ENCODE assay signal across 10 cellular contexts in the genomic region with DNA sequence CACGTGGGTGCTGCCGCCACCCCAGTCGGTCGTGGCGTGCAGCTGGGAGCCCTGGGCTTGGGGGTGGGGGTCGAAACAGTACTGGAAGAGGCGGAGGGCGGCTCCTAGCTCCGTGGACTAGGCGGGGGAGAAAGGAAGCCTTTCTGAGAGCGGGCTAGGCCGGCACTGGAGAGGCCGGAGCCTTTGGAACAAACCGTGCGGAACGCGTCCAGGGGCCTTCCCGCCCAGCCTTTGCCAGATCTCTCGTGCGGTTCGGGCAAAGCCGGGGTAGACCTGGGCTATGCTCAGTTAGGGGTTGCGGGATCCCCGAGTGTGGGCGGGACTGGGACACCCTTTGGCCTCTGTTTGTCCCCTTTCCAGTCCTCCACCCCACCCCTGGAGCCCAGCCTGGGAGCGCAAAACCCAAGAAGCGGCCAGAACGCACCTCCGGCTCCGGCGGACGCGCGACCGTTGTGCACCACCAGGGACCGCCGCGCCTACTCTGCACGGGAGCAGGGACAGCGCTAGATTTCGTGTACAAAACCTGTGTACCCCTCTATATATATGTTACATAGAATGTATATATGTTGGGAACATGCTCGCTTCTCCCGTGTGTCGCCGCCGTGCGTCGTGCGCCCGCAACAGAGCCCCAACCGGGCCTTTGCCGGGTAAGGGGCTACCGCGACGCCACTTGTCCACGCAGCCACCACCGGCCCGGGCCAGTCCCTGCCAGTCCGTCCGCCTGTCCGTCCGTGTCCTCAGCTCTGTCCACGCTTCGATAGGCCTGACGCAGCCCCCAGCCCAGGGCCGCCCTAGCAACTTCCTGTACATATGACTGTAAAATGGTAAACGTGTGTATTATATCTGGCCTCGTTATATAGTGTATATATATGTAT. TPM values are rescaled to one million over a fixed set of nuclear protein-coding genes. Genes with fewer than 3 reads are reported as not detected.
A peak's percentile ranks its signal among the peaks of the same experiment; 100 is the strongest.
DNase-seq lines count a peak whose midpoint lies in the region; ATAC-seq and TF ChIP-seq lines count a peak whose summit lies in the region.
"Had no signal": no experiment of that assay in that cellular context is flagged by ENCODE, and none has a peak within 500 bp of the region (broad histone marks: within the 10 kb centered on the region; RNA-seq: fewer than 3 reads in every experiment).

No MANE protein-coding gene starts in this region.

- RAD21 ChIA-PET in HCT116 (lab: Charles Lee; ENCODE audit: low non-redundant PET in 1 of 2, low total read pairs in 2 of 2, uncharacterized antibody in 2 of 2, unreplicated experiment in 2 of 2) = no interaction called here

- H3K36me3 ChIP-seq in HCT116 (ENCODE audit: control insufficient read depth in 1 of 2, insufficient read depth in 2 of 2, low read length in 2 of 2) = peaks cover 6 to 41% of the 10 kb centered on the region in 2 experiments
- H3K36me3 ChIP-seq in breast epithelium = no peaks in the 10 kb centered on the region
- H3K36me3 ChIP-seq in iPS-15b (ENCODE audit: control insufficient read depth, insufficient read depth, low read length) = peaks cover 28% of the 10 kb centered on the region
- no peaks in the 10 kb centered on the region for H3K36me3 ChIP-seq in smooth muscle cell (ENCODE audit: low read depth)

- CTCF ChIA-PET in HCT116 (lab: Charles Lee) = interaction anchor here (0.7 to 1.2 kb wide), 6 partner anchors 22 to 223 kb away, joined by 3 to 4 read pairs (median 3); no protein-coding TSS in a partner anchor

- H3K79me2 ChIP-seq in HCT116 (ENCODE audit: insufficient read depth, low read length) (peaks cover 13% of the 10 kb centered on the region; the same call in 1 of the 2 replicates), smooth muscle cell (ENCODE audit: low read depth) (no peaks in the 10 kb centered on the region)

- no peak for TF ChIP-seq RAD21 in HCT116 (IDR thresholded peaks at IDR 0.05; ENCODE audit: low read depth)

- no peak overlapping the region for H3K4me2 ChIP-seq in HCT116 (ENCODE audit: low read length)
- H3K4me2 ChIP-seq in smooth muscle cell = peak overlapping the region; percentile 88

- no peak for TF ChIP-seq POLR2A in HCT116 (IDR thresholded peaks at IDR 0.05; ENCODE audit: borderline replicate concordance, extremely low read depth, insufficient read depth, insufficient read length)
- no peak for TF ChIP-seq POLR2A in breast epithelium (IDR thresholded peaks at IDR 0.05)

- WGBS in smooth muscle cell (ENCODE audit: low lambda C conversion rate) = 52% methylated on average over 66 of the region's 68 CpGs

- TF ChIP-seq CTCF in HCT116 (IDR thresholded peaks at IDR 0.05 in 2 of 3, conservative IDR thresholded peaks at IDR 0.05 in 1 of 3; ENCODE audit: borderline replicate concordance in 1 of 3, insufficient read depth in 1 of 3, low read depth in 2 of 3, low read length in 2 of 3) (peak in 2 of 3 experiments; percentile 19 to 26; a peak in 1 of 6 replicates), breast epithelium (IDR thresholded peaks at IDR 0.05) (peak in 1 of 3 donors; percentile 18), smooth muscle cell (IDR thresholded peaks at IDR 0.05; ENCODE audit: borderline replicate concordance, insufficient read depth, poor library complexity, severe bottlenecking) (no peak)

- peaks cover 31% of the 10 kb centered on the region for H3F3A ChIP-seq in smooth muscle cell (ENCODE audit: low read depth)

- no peak overlapping the region for H3K9ac ChIP-seq in HCT116 (ENCODE audit: low read length)
- peak overlapping the region; percentile 54 for H3K9ac ChIP-seq in iPS-15b (ENCODE audit: low read depth, low read length)
- peak overlapping the region; percentile 76 for H3K9ac ChIP-seq in smooth muscle cell (ENCODE audit: low read depth)

- no peak overlapping the region for H2AFZ ChIP-seq in HCT116 (ENCODE audit: low read depth, low read length, poor library complexity, severe bottlenecking)
- H2AFZ ChIP-seq in smooth muscle cell (ENCODE audit: low read depth) = no peak overlapping the region

- no peaks in the 10 kb centered on the region for H3K9me2 ChIP-seq in HCT116 (ENCODE audit: insufficient read depth)

- H3K4me1 ChIP-seq in HCT116 (ENCODE audit: control insufficient read depth in 1 of 2, insufficient read depth in 2 of 2, low read length in 2 of 2) (peaks cover 8 to 31% of the 10 kb centered on the region in 2 experiments; a peak in 3 of 4 replicates), breast epithelium (peaks cover 11 to 15% of the 10 kb centered on the region in 2 donors), iPS-15b (ENCODE audit: control insufficient read depth, insufficient read depth, low read length) (peaks cover 6% of the 10 kb centered on the region), smooth muscle cell (ENCODE audit: low read depth) (peaks cover 32% of the 10 kb centered on the region)

- peak; percentile 8 for ATAC-seq in HCT116
- no peak for ATAC-seq in GM18502 (IDR thresholded peaks at IDR 0.05; ENCODE audit: poor library complexity, unreplicated experiment)

- DNase-seq in HCT116 (ENCODE audit: low read depth, low spot score) (no peak), breast epithelium (ENCODE audit: low spot score in 2 of 2) (no peak), smooth muscle cell (lab: John Stamatoyannopoulos, UW; ENCODE audit: unreplicated experiment) (no peak), GM19240 (ENCODE audit: insufficient read length, low spot score) (no peak), H4 (ENCODE audit: low spot score) (no peak), iPS-NIHi11 (ENCODE audit: low spot score) (no peak)
- DNase-seq: DMS153, NCI-H2227 treated with DMSO at 0.1 percent for 48 hours had no signal

- H3K4me3 ChIP-seq in HCT116 (replicated peaks in 1 of 2; ENCODE audit: low read depth in 1 of 2, low read length in 2 of 2) = no peak overlapping the region
- peak overlapping the region; percentile 27 to 65 (median 51) for H3K4me3 ChIP-seq in breast epithelium
- H3K4me3 ChIP-seq in iPS-15b (ENCODE audit: low read depth, low read length) = peak overlapping the region; percentile 61
- H3K4me3 ChIP-seq in smooth muscle cell = peak overlapping the region; percentile 44

- BruUV-seq in HCT116 (replicated peaks; lab: Mats Ljungman, UMichigan) = TSS peak; percentile 40

- intact Hi-C loops in HCT116 (cut with micrococcal nuclease) (loop anchor here (5.0 kb wide), 1 partner anchor 222 kb away; no protein-coding TSS in a partner anchor), breast epithelium (cut with DNase I; ENCODE audit: low total_unique reads) (loop anchor here (5.0 to 10.0 kb wide), 2 partner anchors 47 to 224 kb away; a partner anchor contains a TSS)

- H4K20me1 ChIP-seq in HCT116 (ENCODE audit: insufficient read depth) = no peaks in the 10 kb centered on the region
- H4K20me1 ChIP-seq in smooth muscle cell (ENCODE audit: low read depth) = peaks cover 47% of the 10 kb centered on the region

- H3K27ac ChIP-seq in HCT116 (ENCODE audit: low read depth, low read length) (peak overlapping the region; percentile 45; the same call in 1 of the 2 replicates), breast epithelium (peak overlapping the region; percentile 65 to 80), smooth muscle cell (ENCODE audit: low read depth) (peak overlapping the region; percentile 65)

- POLR2A ChIA-PET in HCT116 (lab: Charles Lee) = interaction anchor here (0.8 to 1.2 kb wide), 2 partner anchors 25 to 27 kb away, joined by 3 to 6 read pairs; no protein-coding TSS in a partner anchor

- no peaks in the 10 kb centered on the region for H3K27me3 ChIP-seq in HCT116 (ENCODE audit: insufficient read depth, low read length)
- H3K27me3 ChIP-seq in breast epithelium = no peaks in the 10 kb centered on the region
- peaks cover 23% of the 10 kb centered on the region for H3K27me3 ChIP-seq in iPS-15b (ENCODE audit: control insufficient read depth, insufficient read depth, low read length)
- no peaks in the 10 kb centered on the region for H3K27me3 ChIP-seq in smooth muscle cell (ENCODE audit: low read depth)

- H3K9me3 ChIP-seq in HCT116 (ENCODE audit: control insufficient read depth in 1 of 2, insufficient read depth in 1 of 2, low read depth in 1 of 2, low read length in 2 of 2) (no peaks in the 10 kb centered on the region), breast epithelium (no peaks in the 10 kb centered on the region), iPS-15b (ENCODE audit: control insufficient read depth, insufficient read depth, low read length) (no peaks in the 10 kb centered on the region), smooth muscle cell (replicated peaks; ENCODE audit: low read depth) (no peaks in the 10 kb centered on the region)

TF ChIP-seq in HCT116, 20 proteins besides CTCF, POLR2A, EP300 and RAD21:
- TF ChIP-seq FOSL1 (IDR thresholded peaks at IDR 0.05; ENCODE audit: low read depth) (no peak), ZFX (IDR thresholded peaks at IDR 0.05) (peak; percentile 39; the same call in 1 of the 2 replicates), POLR2AphosphoS5 (IDR thresholded peaks at IDR 0.05; ENCODE audit: low read depth, low read length) (peak; percentile 67)

RNA-seq across cellular contexts. Expression of a gene that starts 26.2 kb away (rescaled TPM):
- total RNA-seq in HCT116 (2021; ENCODE audit: unreplicated experiment) (298 TPM), breast epithelium (100 to 1,000 TPM in 1 of 3 donors, 10 to 100 TPM in 2; 39.0 to 119 (median 81.3) TPM), smooth muscle cell (23.5 and 25.9 TPM in 2 replicates)
- 252 and 301 TPM in 2 replicates for polyA plus RNA-seq in HCT116 (2012)
- 45.4 and 53.5 TPM in 2 replicates for polyA plus RNA-seq in smooth muscle cell
- 63.9 and 65.8 TPM in 2 replicates for total RNA-seq in H4 (2014; rRNA removed; shearing (Covaris generic))

Comparison
In these comparisons a context has a peak if more than half of its experiments do, and no peak if none do; other contexts are left out.
1. H3K4me3 ChIP-seq: peak in breast epithelium (3 of 3), iPS-15b (single experiment) and smooth muscle cell (single experiment); none in HCT116 (0 of 2).
2. Peak in every context shown above with its lines, with median percentiles within 50 percentile points of each other: H3K27ac ChIP-seq.